In genomic region chr3:112466041-112466440, GRCh38 we compare ENCODE assay signal across 17 cellular contexts. TPM values are rescaled to one million over a fixed set of nuclear protein-coding genes. Genes with fewer than 3 reads are reported as not detected.
"Had no signal": no experiment of that assay in that cellular context is flagged by ENCODE, and none has a peak within 500 bp of the region (broad histone marks: within the 10 kb centered on the region; RNA-seq: fewer than 3 reads in every experiment).

No MANE protein-coding gene starts in this region.

- DNase-seq: activated CD4-positive, alpha-beta T cell treated with anti-CD3 and anti-CD28 coated beads, Interleukin-2, amount 10 ng/mL, durations not matched to agents 24 days and 14 days; activated T-cell treated with anti-CD3 and anti-CD28 coated beads, Interleukin-2, amount 50 U/mL, for 1 hour; colonic mucosa; effector CD4-positive, alpha-beta T cell; heart right ventricle; kidney; posterior cingulate gyrus; T-helper 1 cell; tibial artery; WERI-Rb-1 had no signal

- H3K27me3 ChIP-seq: cardiac muscle cell, colonic mucosa, heart right ventricle, neutrophil, tibial artery, vagina had no signal

- FAIRE-seq: astrocyte, frontal cortex had no signal

- H3K4me3 Mint-ChIP-seq: activated CD4-positive, alpha-beta T cell treated with anti-CD3 and anti-CD28 coated beads, Interleukin-2, amount 10 ng/mL, durations not matched to agents 24 days and 14 days; stimulated activated effector memory CD8-positive, alpha-beta T cell treated with anti-CD3 and anti-CD28 coated beads, Interleukin-12 subunit alpha, Interleukin-12 subunit beta, amount 100 ng/mL, for 72 hours had no signal

- ATAC-seq: heart right ventricle; stimulated activated effector memory CD8-positive, alpha-beta T cell treated with anti-CD3 and anti-CD28 coated beads, Interleukin-12 subunit alpha, Interleukin-12 subunit beta, amount 100 ng/mL, for 72 hours had no signal

- H3K27me3 Mint-ChIP-seq: activated CD4-positive, alpha-beta T cell treated with anti-CD3 and anti-CD28 coated beads, Interleukin-2, amount 10 ng/mL, durations not matched to agents 24 days and 14 days had no signal

- H3K27ac Mint-ChIP-seq: activated CD4-positive, alpha-beta T cell treated with anti-CD3 and anti-CD28 coated beads, Interleukin-2, amount 10 ng/mL, durations not matched to agents 24 days and 14 days; stimulated activated effector memory CD8-positive, alpha-beta T cell treated with anti-CD3 and anti-CD28 coated beads, Interleukin-12 subunit alpha, Interleukin-12 subunit beta, amount 100 ng/mL, for 72 hours had no signal

- H3K9me3 ChIP-seq: colonic mucosa, neutrophil, tibial artery, vagina had no signal

- H3K36me3 Mint-ChIP-seq: stimulated activated effector memory CD8-positive, alpha-beta T cell treated with anti-CD3 and anti-CD28 coated beads, Interleukin-12 subunit alpha, Interleukin-12 subunit beta, amount 100 ng/mL, for 72 hours had no signal

- H3K27ac ChIP-seq: cardiac muscle cell, colonic mucosa, heart right ventricle, neutrophil, skin epidermis, tibial artery, vagina, WERI-Rb-1 had no signal

RNA-seq across cellular contexts. Expression of gene BTLA, which starts 33.2 kb away (rescaled TPM):
- total RNA-seq: astrocyte, cardiac muscle cell had no signal
